Comparison of ENCODE assay signal across 8 cellular contexts in genomic region chr3:48157950-48158376, GRCh38. TPM values are rescaled to one million over a fixed set of nuclear protein-coding genes. Genes with fewer than 3 reads are reported as not detected.
DNase-seq lines count a peak whose midpoint lies in the region; FAIRE-seq and TF ChIP-seq lines count a peak whose summit lies in the region.

No MANE protein-coding gene starts in this region.

- H3K27ac ChIP-seq in ovary: no peak overlapping the region

- H3K27me3 ChIP-seq in ovary: no peaks in the 10 kb centered on the region

- TF ChIP-seq POLR2A in ovary (IDR thresholded peaks at IDR 0.05) (no peak), GM12892 (IDR thresholded peaks at IDR 0.05; ENCODE audit: low read depth, low read length) (no peak; the same call in 1 of the 2 replicates)

- no peaks in the 10 kb centered on the region for H3K9me3 ChIP-seq in ovary

- TF ChIP-seq CTCF in foreskin fibroblast (IDR thresholded peaks at IDR 0.05; ENCODE audit: low read depth, low read length): peak; percentile 81
- TF ChIP-seq CTCF in ovary (IDR thresholded peaks at IDR 0.05): peak in 2 of 3 donors; percentile 29 to 52

- H3K36me3 ChIP-seq in ovary: no peaks in the 10 kb centered on the region

- 47 to 56% (median 55%) methylated on average over 5 of the region's 5 CpGs for WGBS in ovary, 3 donors

- H3K4me3 ChIP-seq in foreskin fibroblast (ENCODE audit: low read depth in 1 of 2, low read length in 2 of 2) (no peak overlapping the region), ovary (no peak overlapping the region)

- TF ChIP-seq EP300 in ovary (IDR thresholded peaks at IDR 0.05): no peak

- no peaks in the 10 kb centered on the region for H3K4me1 ChIP-seq in ovary (ENCODE audit: insufficient read depth)

- FAIRE-seq in urothelium cell line (lab: Jason Lieb, UNC) (no peak), GM12892 (lab: Jason Lieb, UNC) (no peak)

- intact Hi-C loops in ovary (cut with DNase I): loop anchor here in 3 of 4 donors (5.0 to 10.0 kb wide), 5 partner anchors 163 to 633 kb away; no protein-coding TSS in a partner anchor

- DNase-seq in GM04503 (ENCODE audit: low read depth) (peak; percentile 3), NCI-H748 (lab: John Stamatoyannopoulos, UW; ENCODE audit: unreplicated experiment) (peak; percentile 22), activated T-cell treated with anti-CD3 and anti-CD28 coated beads for 48 hours (ENCODE audit: low read depth) (peak; percentile 48), foreskin fibroblast (peak; percentile 49 to 81), ovary (peak; percentile 50 to 79 (median 64)), urothelium cell line (ENCODE audit: low spot score) (peak; percentile 46), GM12892 (ENCODE audit: insufficient read length) (no peak), OCI-M2 (lab: John Stamatoyannopoulos, UW; ENCODE audit: unreplicated experiment) (no peak)

RNA-seq across cellular contexts. Expression of gene CDC25A, which starts 30.3 kb away (rescaled TPM):
- total RNA-seq in ovary: 1 to 10 TPM; 1.1 to 4.4 (median 3.3) TPM
- polyA plus RNA-seq in ovary: 1 to 10 TPM; 1.4 to 2.1 TPM
- polyA plus RNA-seq in GM12892 (2012; ENCODE audit: missing spikeins): 13.1 TPM

Comparison
In these comparisons a context has a peak if more than half of its experiments do, and no peak if none do; other contexts are left out.
1. DNase-seq: peak in GM04503 (single experiment), NCI-H748 (single experiment), activated T-cell treated with anti-CD3 and anti-CD28 coated beads for 48 hours (single experiment), foreskin fibroblast (2 of 2), ovary (5 of 5) and urothelium cell line (single experiment); none in GM12892 (single experiment) and OCI-M2 (single experiment).